Comparison of ENCODE assay signal across 7 cellular contexts in genomic region chr10:119306514-119306951, GRCh38.
DNase-seq lines count a peak whose midpoint lies in the region; ATAC-seq and TF ChIP-seq lines count a peak whose summit lies in the region.

No MANE protein-coding gene starts in this region.

- POLR2A ChIA-PET in SK-N-SH (lab: Yijun Ruan, JAX) = no interaction called here

- H3K4me1 Mint-ChIP-seq in activated naive CD8-positive, alpha-beta T cell (ENCODE audit: low read depth) = peaks cover 64% of the 10 kb centered on the region

- H3K4me3 Mint-ChIP-seq in activated naive CD8-positive, alpha-beta T cell = peak overlapping the region; percentile 82

- TF ChIP-seq CTCF in SK-N-SH (IDR thresholded peaks at IDR 0.05) = peak; percentile 25
- no peak for TF ChIP-seq CTCF in mucosa of descending colon (IDR thresholded peaks at IDR 0.05)

- H3K9me3 ChIP-seq in SK-N-SH = no peaks in the 10 kb centered on the region
- no peaks in the 10 kb centered on the region for H3K9me3 ChIP-seq in mucosa of descending colon
- H3K9me3 ChIP-seq in thymus (ENCODE audit: control insufficient read depth) = peaks cover 1% of the 10 kb centered on the region

- 63% methylated on average over 6 of the region's 9 CpGs for whole genome bisulfite sequencing in SK-N-SH (ENCODE audit: low lambda C conversion rate)
- WGBS in thymus = 3% methylated on average over 9 of the region's 9 CpGs

- no peak for TF ChIP-seq EP300 in SK-N-SH (IDR thresholded peaks at IDR 0.05; ENCODE audit: borderline replicate concordance in 1 of 2, low read depth in 1 of 2, low read length in 1 of 2)

- peaks cover 7% of the 10 kb centered on the region for H3K36me3 Mint-ChIP-seq in activated naive CD8-positive, alpha-beta T cell

- no peak overlapping the region for H2AFZ ChIP-seq in SK-N-SH (ENCODE audit: low read depth)

- intact Hi-C loops in mucosa of descending colon (cut with DNase I, micrococcal nuclease) = no loop called here

- no peaks in the 10 kb centered on the region for H3K9me2 ChIP-seq in SK-N-SH

- H3K27ac ChIP-seq in SK-N-SH (ENCODE audit: low read depth in 2 of 2, low read length in 1 of 2) = peak overlapping the region; percentile 53 to 78
- H3K27ac ChIP-seq in thymus (ENCODE audit: low read depth) = peak overlapping the region; percentile 95

- H3K27me3 Mint-ChIP-seq in activated naive CD8-positive, alpha-beta T cell = no peaks in the 10 kb centered on the region

- H3K4me3 ChIP-seq in SK-N-SH (ENCODE audit: low read depth in 2 of 2, low read length in 1 of 2) = no peak overlapping the region
- no peak overlapping the region for H3K4me3 ChIP-seq in mucosa of descending colon
- peak overlapping the region; percentile 35 for H3K4me3 ChIP-seq in thymus (ENCODE audit: low read length)

- H3K36me3 ChIP-seq in SK-N-SH (replicated peaks in 1 of 2; ENCODE audit: control insufficient read depth in 1 of 2, insufficient read depth in 2 of 2, low read length in 1 of 2) (no peaks in the 10 kb centered on the region), mucosa of descending colon (ENCODE audit: low read depth) (no peaks in the 10 kb centered on the region), thymus (ENCODE audit: control insufficient read depth, insufficient read depth) (no peaks in the 10 kb centered on the region)

- TF ChIP-seq RAD21 in SK-N-SH (IDR thresholded peaks at IDR 0.05; ENCODE audit: low read length) = no peak

- no peaks in the 10 kb centered on the region for H3K9me3 Mint-ChIP-seq in activated naive CD8-positive, alpha-beta T cell (ENCODE audit: low read depth)

- H3K4me2 ChIP-seq in SK-N-SH = peak overlapping the region; percentile 43

- ATAC-seq in GM19023 (IDR thresholded peaks at IDR 0.05; ENCODE audit: unreplicated experiment) = peak; percentile 79
- peak; percentile 56 for ATAC-seq in HG03060 (IDR thresholded peaks at IDR 0.05; ENCODE audit: low read depth, unreplicated experiment)
- peak; percentile 82 for ATAC-seq in mucosa of descending colon

- no peaks in the 10 kb centered on the region for H3K27me3 ChIP-seq in SK-N-SH (ENCODE audit: insufficient read depth)
- no peaks in the 10 kb centered on the region for H3K27me3 ChIP-seq in thymus (ENCODE audit: control insufficient read depth, insufficient read depth)

- no peaks in the 10 kb centered on the region for H4K20me1 ChIP-seq in SK-N-SH (ENCODE audit: insufficient read depth)

- H3K4me1 ChIP-seq in SK-N-SH (ENCODE audit: control insufficient read depth in 1 of 2, insufficient read depth in 2 of 2, low read depth in 1 of 2, low read length in 1 of 2) (peaks cover 11 to 35% of the 10 kb centered on the region in 2 experiments; a peak in 2 of 4 replicates), mucosa of descending colon (ENCODE audit: low read depth) (peaks cover 4% of the 10 kb centered on the region), thymus (ENCODE audit: control insufficient read depth, insufficient read depth, low read length) (peaks cover 33% of the 10 kb centered on the region)

- no peaks in the 10 kb centered on the region for H3K79me2 ChIP-seq in SK-N-SH (ENCODE audit: insufficient read depth)

- no peak overlapping the region for H3K9ac ChIP-seq in SK-N-SH

- DNase-seq in SK-N-SH (no peak), mucosa of descending colon (peak; percentile 42 to 85 (median 55)), NCI-H345 (lab: John Stamatoyannopoulos, UW) (no peak)

- H3F3A ChIP-seq in SK-N-SH (replicated peaks; ENCODE audit: insufficient read depth) = peaks cover 19% of the 10 kb centered on the region

- CTCF ChIA-PET in SK-N-SH (lab: Yijun Ruan, JAX) = no interaction called here

- peak overlapping the region; percentile 97 for H3K27ac Mint-ChIP-seq in activated naive CD8-positive, alpha-beta T cell

TF ChIP-seq in SK-N-SH, 30 proteins besides CTCF, POLR2A, EP300 and RAD21:
- TF ChIP-seq NFIC (IDR thresholded peaks at IDR 0.05; ENCODE audit: borderline replicate concordance) (no peak), YY1 (IDR thresholded peaks at IDR 0.05; ENCODE audit: low read depth) (no peak), GABPA (IDR thresholded peaks at IDR 0.05; ENCODE audit: low read depth) (no peak), MAX (IDR thresholded peaks at IDR 0.05; ENCODE audit: low read depth) (no peak), TAF1 (IDR thresholded peaks at IDR 0.05; ENCODE audit: borderline replicate concordance, low read depth, low read length) (no peak), CHD2 (IDR thresholded peaks at IDR 0.05; ENCODE audit: low read length, partially characterized antibody) (no peak), MXI1 (IDR thresholded peaks at IDR 0.05; ENCODE audit: low read depth, low read length) (no peak), RXRA (IDR thresholded peaks at IDR 0.05; ENCODE audit: borderline replicate concordance, low read depth) (no peak)

Comparison
In these comparisons a context has a peak if more than half of its experiments do, and no peak if none do; other contexts are left out.
1. DNase-seq: peak in mucosa of descending colon (3 of 3); none in SK-N-SH (single experiment) and NCI-H345 (single experiment).
2. Peak in every context shown above with its lines, with median percentiles within 50 percentile points of each other: ATAC-seq.